Comparison of ENCODE assay signal across 8 cellular contexts in genomic region chr14:70822706-70823185, GRCh38. TPM values are rescaled to one million over a fixed set of nuclear protein-coding genes. Genes with fewer than 3 reads are reported as not detected.
DNase-seq lines count a peak whose midpoint lies in the region; ATAC-seq and TF ChIP-seq lines count a peak whose summit lies in the region.

No MANE protein-coding gene starts in this region.

- no peaks in the 10 kb centered on the region for H3K36me3 Mint-ChIP-seq in T-helper 2 cell treated with Interferon-gamma antibody and Interleukin-4, amounts not matched to agents 5 μg/mL and 100 μg/mL, for 36 hours (ENCODE audit: low read depth)

- H3K4me3 Mint-ChIP-seq in T-helper 2 cell treated with Interferon-gamma antibody and Interleukin-4, amounts not matched to agents 5 μg/mL and 100 μg/mL, for 36 hours: peak overlapping the region; percentile 87

- H3K27ac Mint-ChIP-seq in T-helper 2 cell treated with Interferon-gamma antibody and Interleukin-4, amounts not matched to agents 5 μg/mL and 100 μg/mL, for 36 hours: peak overlapping the region; percentile 58

- H3K9ac ChIP-seq in neural cell (ENCODE audit: low read length): peak overlapping the region; percentile 80

- H3K36me3 ChIP-seq in esophagus squamous epithelium (no peaks in the 10 kb centered on the region), neural cell (ENCODE audit: insufficient read depth, low read length) (no peaks in the 10 kb centered on the region)

- H3K9me2 ChIP-seq in neural cell (ENCODE audit: insufficient read depth, low read length): no peaks in the 10 kb centered on the region

- H4K20me1 ChIP-seq in neural cell (ENCODE audit: insufficient read depth): no peaks in the 10 kb centered on the region

- H3K9me3 ChIP-seq in esophagus squamous epithelium (no peaks in the 10 kb centered on the region), neural cell (ENCODE audit: low read length) (no peaks in the 10 kb centered on the region)

- TF ChIP-seq CTCF in esophagus squamous epithelium (IDR thresholded peaks at IDR 0.05) (no peak), neural cell (IDR thresholded peaks at IDR 0.05; ENCODE audit: poor library complexity, severe bottlenecking) (no peak), GM20000 (IDR thresholded peaks at IDR 0.05; ENCODE audit: extremely low read depth, missing control alignments) (no peak)

- TF ChIP-seq EP300 in neural cell (conservative IDR thresholded peaks at IDR 0.05; ENCODE audit: poor library complexity, severe bottlenecking): no peak

- ATAC-seq in Right ventricle myocardium inferior (peak; percentile 41), GM19463 (IDR thresholded peaks at IDR 0.05; ENCODE audit: unreplicated experiment) (no peak)

- peak overlapping the region; percentile 31 for H3K4me2 ChIP-seq in neural cell (ENCODE audit: low read length)

- 35 to 36% methylated on average over 6 to 7 of the region's 19 CpGs for WGBS in esophagus squamous epithelium, 2 donors

- TF ChIP-seq POLR2A in esophagus squamous epithelium (IDR thresholded peaks at IDR 0.05): no peak

- peaks cover 22% of the 10 kb centered on the region for H3K4me1 Mint-ChIP-seq in T-helper 2 cell treated with Interferon-gamma antibody and Interleukin-4, amounts not matched to agents 5 μg/mL and 100 μg/mL, for 36 hours (ENCODE audit: low read depth)

- H3K27me3 ChIP-seq in esophagus squamous epithelium (peaks cover 0 to 33% (median 0%) of the 10 kb centered on the region in 4 donors), neural cell (ENCODE audit: insufficient read depth, low read depth, low read length) (no peaks in the 10 kb centered on the region)

- H3K79me2 ChIP-seq in neural cell (replicated peaks; ENCODE audit: insufficient read depth, low read length): no peaks in the 10 kb centered on the region

- no peak overlapping the region for H3K27ac ChIP-seq in esophagus squamous epithelium
- H3K27ac ChIP-seq in neural cell (ENCODE audit: low read length): peak overlapping the region; percentile 78

- no peaks in the 10 kb centered on the region for H3F3A ChIP-seq in neural cell (ENCODE audit: insufficient read depth, low read length, poor library complexity, severe bottlenecking)

- H3K4me3 ChIP-seq in esophagus squamous epithelium (peak overlapping the region; percentile 62 to 74 (median 62)), neural cell (ENCODE audit: low read length) (peak overlapping the region; percentile 98)

- H3K9me3 Mint-ChIP-seq in T-helper 2 cell treated with Interferon-gamma antibody and Interleukin-4, amounts not matched to agents 5 μg/mL and 100 μg/mL, for 36 hours: no peaks in the 10 kb centered on the region

- no peak overlapping the region for H2AFZ ChIP-seq in neural cell (ENCODE audit: low read depth, low read length)

- TF ChIP-seq RAD21 in neural cell (conservative IDR thresholded peaks at IDR 0.05): no peak

- peaks cover 6 to 18% (median 9%) of the 10 kb centered on the region in 3 donors for H3K4me1 ChIP-seq in esophagus squamous epithelium

- peaks cover 37% of the 10 kb centered on the region for H3K27me3 Mint-ChIP-seq in T-helper 2 cell treated with Interferon-gamma antibody and Interleukin-4, amounts not matched to agents 5 μg/mL and 100 μg/mL, for 36 hours (ENCODE audit: low read depth)

- no peak for DNase-seq in Right ventricle myocardium inferior (ENCODE audit: missing footprints)
- no peak for DNase-seq in cardiac septum (ENCODE audit: low spot score)
- no peak for DNase-seq in T-helper 2 cell treated with Interferon-gamma antibody and Interleukin-4, amounts not matched to agents 5 μg/mL and 100 μg/mL, for 36 hours (ENCODE audit: low spot score)
- no peak for DNase-seq in esophagus squamous epithelium (lab: John Stamatoyannopoulos, UW)
- DNase-seq in GM20000 (ENCODE audit: low spot score): no peak
- DNase-seq in GM19238 (ENCODE audit: insufficient read length, low spot score): no peak

- intact Hi-C loops in Right ventricle myocardium inferior (cut with DNase I): no loop called here
- intact Hi-C loops in cardiac septum (cut with DNase I): no loop called here
- intact Hi-C loops in esophagus squamous epithelium (cut with DNase I): loop anchor here (10.0 kb wide), 1 partner anchor 152 kb away; no protein-coding TSS in a partner anchor

TF ChIP-seq in neural cell, 6 proteins besides CTCF, POLR2A, EP300 and RAD21:
- no peak for TF ChIP-seq MXI1 (conservative IDR thresholded peaks at IDR 0.05; ENCODE audit: poor library complexity, severe bottlenecking)
- no peak for TF ChIP-seq POLR2AphosphoS5 (IDR thresholded peaks at IDR 0.05)
- TF ChIP-seq SMC3 (conservative IDR thresholded peaks at IDR 0.05; ENCODE audit: poor library complexity): no peak
- TF ChIP-seq TAF1 (IDR thresholded peaks at IDR 0.05; ENCODE audit: low read depth): no peak
- TF ChIP-seq REST (IDR thresholded peaks at IDR 0.05; ENCODE audit: borderline replicate concordance): no peak
- TF ChIP-seq EZH2 (IDR thresholded peaks at IDR 0.05; ENCODE audit: borderline replicate concordance, insufficient read depth, low read length, poor library complexity, severe bottlenecking): no peak

RNA-seq across cellular contexts. Expression of gene MAP3K9, which starts 13.4 kb away (rescaled TPM):
- total RNA-seq in Right ventricle myocardium inferior (1.7 TPM), cardiac septum (1.5 TPM), esophagus squamous epithelium (10 to 100 TPM in 3 of 4 donors, 1 to 10 TPM in 1; 8.1 to 34.0 (median 14.7) TPM)
- 10.4 and 13.4 TPM in 2 replicates for polyA plus RNA-seq in neural cell
- polyA minus RNA-seq in neural cell: 61.0 and 61.1 TPM in 2 replicates
